In genomic region chr2:115739574-115739973, GRCh38 we compare ENCODE assay signal across 26 cellular contexts.
DNase-seq lines count a peak whose midpoint lies in the region; ATAC-seq and TF ChIP-seq lines count a peak whose summit lies in the region.
"Had no signal": no experiment of that assay in that cellular context is flagged by ENCODE, and none has a peak within 500 bp of the region (broad histone marks: within the 10 kb centered on the region; RNA-seq: fewer than 3 reads in every experiment).

No MANE protein-coding gene starts in this region.

- H3K4me3 ChIP-seq in OCI-LY3 (ENCODE audit: low read length): no peak overlapping the region
- H3K4me3 ChIP-seq in lower lobe of right lung: no peak overlapping the region
- H3K4me3 ChIP-seq in lower leg skin (ENCODE audit: low read depth, poor library complexity, severe bottlenecking): no peak overlapping the region
- H3K4me3 ChIP-seq: right atrium auricular region, stomach, transverse colon had no signal

- ATAC-seq in lower lobe of right lung (no peak), GM19328 (IDR thresholded peaks at IDR 0.05; ENCODE audit: unreplicated experiment) (no peak)
- ATAC-seq: activated CD4-positive, CD25-positive, alpha-beta regulatory T cell treated with anti-CD3 and anti-CD28 coated beads, Interleukin-2, amount 50 U/mL, for 24 hours; activated naive CD8-positive, alpha-beta T cell treated with anti-CD3 and anti-CD28 coated beads, Interleukin-2, amount 50 U/mL, for 24 hours; esophagus mucosa had no signal

- 77 to 84% methylated on average over 4 of the region's 4 CpGs for WGBS in lower leg skin, 2 donors

- H3K9ac ChIP-seq in OCI-LY3 (ENCODE audit: low read length): no peak overlapping the region

- no peak overlapping the region for H2AFZ ChIP-seq in OCI-LY3 (ENCODE audit: low read depth, low read length)

- no peaks in the 10 kb centered on the region for H3K36me3 ChIP-seq in OCI-LY3 (replicated peaks; ENCODE audit: low read depth, low read length)
- no peaks in the 10 kb centered on the region for H3K36me3 ChIP-seq in lower lobe of right lung
- H3K36me3 ChIP-seq: brain microvascular endothelial cell, right atrium auricular region, stomach, transverse colon had no signal

- H3K27ac ChIP-seq in OCI-LY3 (ENCODE audit: low read length) (no peak overlapping the region), lower lobe of right lung (no peak overlapping the region)
- H3K27ac ChIP-seq: brain microvascular endothelial cell, right atrium auricular region, stomach, transverse colon had no signal

- DNase-seq in NCI-H82 (lab: John Stamatoyannopoulos, UW): peak; percentile 36
- DNase-seq in NCI-H82 treated with DMSO at 0.1 percent for 48 hours (lab: John Stamatoyannopoulos, UW; ENCODE audit: unreplicated experiment): no peak
- DNase-seq in iPS DF 19.7 (ENCODE audit: low read depth, low spot score): peak; percentile 0
- no peak for DNase-seq in lower lobe of right lung
- no peak for DNase-seq in lower leg skin (ENCODE audit: low spot score in 2 of 2)
- no peak for DNase-seq in GM03348 (ENCODE audit: low spot score)
- DNase-seq: activated CD4-positive, alpha-beta memory T cell treated with anti-CD3 and anti-CD28 coated beads, Interleukin-2, amount 10 ng/mL, durations not matched to agents 7 days and 5 days; activated effector memory CD4-positive, alpha-beta T cell treated with anti-CD3 and anti-CD28 coated beads, Interleukin-2, amount 50 U/mL, for 16 hours; activated naive CD8-positive, alpha-beta T cell treated with anti-CD3 and anti-CD28 coated beads, Interleukin-2, amount 50 U/mL, for 24 hours; brain microvascular endothelial cell; effector CD4-positive, alpha-beta T cell; foreskin melanocyte; HFFc6; hypothalamus; KG1; kidney; MV-4-11; NCI-H187 treated with DMSO at 0.1 percent for 48 hours; NCI-H345; stomach; transverse colon had no signal

- intact Hi-C loops in lower lobe of right lung (cut with DNase I): no loop called here
- intact Hi-C loops in lower leg skin (cut with DNase I; ENCODE audit: low total_unique reads): no loop called here

- H3K27me3 ChIP-seq in OCI-LY3 (ENCODE audit: low read depth, low read length) (no peaks in the 10 kb centered on the region), lower lobe of right lung (ENCODE audit: low read depth) (no peaks in the 10 kb centered on the region)
- H3K27me3 ChIP-seq: brain microvascular endothelial cell, right atrium auricular region, stomach, transverse colon had no signal

- TF ChIP-seq CTCF in OCI-LY3 (IDR thresholded peaks at IDR 0.05; ENCODE audit: low read depth, low read length): peak; percentile 24
- TF ChIP-seq CTCF in lower lobe of right lung (IDR thresholded peaks at IDR 0.05): no peak
- no peak for TF ChIP-seq CTCF in lower leg skin (IDR thresholded peaks at IDR 0.05)

- TF ChIP-seq POLR2A in lower leg skin (IDR thresholded peaks at IDR 0.05): no peak

- H3K79me2 ChIP-seq in OCI-LY3 (ENCODE audit: low read length): no peaks in the 10 kb centered on the region

- H3K9me3 ChIP-seq in OCI-LY3 (ENCODE audit: insufficient read depth, low read length) (no peaks in the 10 kb centered on the region), lower lobe of right lung (no peaks in the 10 kb centered on the region)
- H3K9me3 ChIP-seq: right atrium auricular region, transverse colon had no signal

- H3K4me1 ChIP-seq in OCI-LY3 (ENCODE audit: low read length) (no peaks in the 10 kb centered on the region), lower lobe of right lung (no peaks in the 10 kb centered on the region)
- H3K4me1 ChIP-seq: right atrium auricular region, stomach, transverse colon had no signal

- no peak overlapping the region for H3K4me2 ChIP-seq in OCI-LY3 (ENCODE audit: low read length)

- no peaks in the 10 kb centered on the region for H4K20me1 ChIP-seq in OCI-LY3 (ENCODE audit: insufficient read depth, low read length)

Comparison
In these comparisons a context has a peak if more than half of its experiments do, and no peak if none do; other contexts are left out.
1. DNase-seq: peak in NCI-H82 (single experiment) and iPS DF 19.7 (single experiment); none in NCI-H82 treated with DMSO at 0.1 percent for 48 hours (single experiment), lower lobe of right lung (single experiment), lower leg skin (0 of 2) and GM03348 (single experiment).